Comparison of ENCODE assay signal across 16 cellular contexts in the genomic region with DNA sequence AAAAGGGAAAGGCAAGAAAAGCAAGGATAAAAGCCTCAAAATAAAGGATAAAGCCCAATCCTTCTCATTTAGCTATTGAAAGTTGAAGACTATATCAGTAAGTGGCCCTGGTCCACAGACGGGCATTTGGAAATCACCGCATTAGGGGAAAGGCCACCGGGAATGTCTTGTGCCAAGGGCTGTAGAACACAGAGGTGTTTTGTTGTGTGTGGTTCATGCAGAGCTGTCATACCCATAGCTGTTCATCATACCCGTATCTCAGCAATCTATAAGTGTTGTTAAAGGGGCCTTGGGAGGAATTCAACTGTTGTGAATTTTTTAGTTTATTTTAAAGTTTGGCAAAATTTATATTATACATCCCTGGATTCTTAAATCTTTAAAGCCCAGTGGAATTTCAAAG. TPM values are rescaled to one million over a fixed set of nuclear protein-coding genes. Genes with fewer than 3 reads are reported as not detected.
DNase-seq lines count a peak whose midpoint lies in the region; ATAC-seq and TF ChIP-seq lines count a peak whose summit lies in the region.
"Had no signal": no experiment of that assay in that cellular context is flagged by ENCODE, and none has a peak within 500 bp of the region (broad histone marks: within the 10 kb centered on the region; RNA-seq: fewer than 3 reads in every experiment).

No MANE protein-coding gene starts in this region.

- H3K4me3 ChIP-seq in BLaER1 treated with 17β-estradiol and CSF1 and Interleukin-3, amounts not matched to agents 10 nM and 100 nM = peak overlapping the region in 6 of 10 experiments; percentile 26 to 57 (median 46); a peak in 8 of 20 replicates

- ATAC-seq in naive B cell (ENCODE audit: low read depth in 2 of 2) (no peak), HG03135 (IDR thresholded peaks at IDR 0.05; ENCODE audit: unreplicated experiment) (no peak)
- ATAC-seq: HepG2 had no signal

- H3K27ac ChIP-seq in BLaER1 treated with 17β-estradiol and CSF1 and Interleukin-3, amounts not matched to agents 10 nM and 100 nM = peak overlapping the region in 9 of 11 experiments; percentile 38 to 78 (median 70); a peak in 17 of 22 replicates
- H3K27ac ChIP-seq in KOPT-K1 (ENCODE audit: low read depth, low read length, poor library complexity, severe bottlenecking) = peak overlapping the region; percentile 59
- H3K27ac ChIP-seq: KMS-11, RWPE1 had no signal

- peak overlapping the region in 7 of 8 donors; percentile 44 to 81 (median 68) for H3K4me3 Mint-ChIP-seq in naive B cell
- H3K4me3 Mint-ChIP-seq in endothelial cell (ENCODE audit: unreplicated experiment) = no peak overlapping the region

- in situ Hi-C loops in ACHN (cut with HindIII; ENCODE audit: low pct_ligation_motif_present, low pct_unique_long_range_greater_than_20kb, low sequenced_read_pairs) = no loop called here

- peaks cover 33 to 55% (median 53%) of the 10 kb centered on the region in 10 experiments for H3K4me1 ChIP-seq in BLaER1 treated with 17β-estradiol and CSF1 and Interleukin-3, amounts not matched to agents 10 nM and 100 nM

- H3K4me1 Mint-ChIP-seq in naive B cell = peaks cover 23 to 32% (median 32%) of the 10 kb centered on the region in 3 donors
- no peaks in the 10 kb centered on the region for H3K4me1 Mint-ChIP-seq in endothelial cell (ENCODE audit: unreplicated experiment)

- H4K20me1 ChIP-seq in BLaER1 treated with 17β-estradiol and CSF1 and Interleukin-3, amounts not matched to agents 10 nM and 100 nM = no peaks in the 10 kb centered on the region

- peaks cover 0 to 7% (median 4%) of the 10 kb centered on the region in 7 donors for H3K9me3 Mint-ChIP-seq in naive B cell
- H3K9me3 Mint-ChIP-seq in endothelial cell (ENCODE audit: unreplicated experiment) = no peaks in the 10 kb centered on the region

- H3K27me3 ChIP-seq in BLaER1 treated with 17β-estradiol and CSF1 and Interleukin-3, amounts not matched to agents 10 nM and 100 nM = no peaks in the 10 kb centered on the region

- H3K9me3 ChIP-seq in BLaER1 treated with 17β-estradiol and CSF1 and Interleukin-3, amounts not matched to agents 10 nM and 100 nM (replicated peaks in 1 of 11) = peaks cover 3 to 14% (median 5%) of the 10 kb centered on the region in 11 experiments; a peak in 16 of 22 replicates
- peaks cover 8% of the 10 kb centered on the region for H3K9me3 ChIP-seq in KOPT-K1 (ENCODE audit: insufficient read depth, low read length, poor library complexity, severe bottlenecking)

- H3K27me3 Mint-ChIP-seq in naive B cell (no peaks in the 10 kb centered on the region), endothelial cell (ENCODE audit: unreplicated experiment) (no peaks in the 10 kb centered on the region)

- peaks cover 0 to 7% (median 0%) of the 10 kb centered on the region in 11 experiments; a peak in 5 of 22 replicates for H3K36me3 ChIP-seq in BLaER1 treated with 17β-estradiol and CSF1 and Interleukin-3, amounts not matched to agents 10 nM and 100 nM
- H3K36me3 ChIP-seq in KOPT-K1 (ENCODE audit: insufficient read depth, low read length) = no peaks in the 10 kb centered on the region

- peak overlapping the region; percentile 68 to 93 (median 79); a peak in 21 of 22 replicates for H3K4me2 ChIP-seq in BLaER1 treated with 17β-estradiol and CSF1 and Interleukin-3, amounts not matched to agents 10 nM and 100 nM

- no peak for TF ChIP-seq CTCF in endothelial cell (IDR thresholded peaks at IDR 0.05; ENCODE audit: unreplicated experiment)

- peak overlapping the region in 8 of 11 experiments; percentile 40 to 72 (median 59); a peak in 12 of 22 replicates for H3K9ac ChIP-seq in BLaER1 treated with 17β-estradiol and CSF1 and Interleukin-3, amounts not matched to agents 10 nM and 100 nM
- H3K9ac ChIP-seq: KMS-11 had no signal

- DNase-seq in RPMI7951 (ENCODE audit: low read depth) = peak; percentile 43
- no peak for DNase-seq in naive B cell
- DNase-seq in ACHN = no peak
- no peak for DNase-seq in inferior parietal cortex (ENCODE audit: extremely low spot score)
- no peak for DNase-seq in endothelial cell (ENCODE audit: low spot score)
- DNase-seq: DMS 273 treated with DMSO at 0.1 percent for 48 hours, NCI-H187 treated with DMSO at 0.1 percent for 48 hours, NCI-H526 treated with DMSO at 0.1 percent for 48 hours had no signal

- H3K27ac Mint-ChIP-seq in naive B cell (peak overlapping the region in 5 of 6 donors; percentile 19 to 94 (median 87)), endothelial cell (ENCODE audit: unreplicated experiment) (no peak overlapping the region)

- H3K36me3 Mint-ChIP-seq in naive B cell (peaks cover 0 to 6% of the 10 kb centered on the region in 2 donors), endothelial cell (ENCODE audit: low read depth, unreplicated experiment) (no peaks in the 10 kb centered on the region)

RNA-seq across cellular contexts. Expression of gene DLEU7, which starts 33.0 kb away (rescaled TPM):
- 0.12 TPM in 1 of 2 replicates, not detected in the other for total RNA-seq in RPMI7951 (2014; rRNA removed; shearing (Covaris generic))
- under 1 TPM in 1 of 6 donors, not detected in 5; 0.36 TPM for polyA plus RNA-seq in naive B cell (ENCODE audit: low read depth in 6 of 6)
- not detected for total RNA-seq in endothelial cell (ENCODE audit: unreplicated experiment)
- total RNA-seq: Daoy, HepG2 had no signal
- polyA plus RNA-seq: BJ, HepG2 had no signal
